8 cellular contexts compared by ENCODE assay signal in the genomic region with DNA sequence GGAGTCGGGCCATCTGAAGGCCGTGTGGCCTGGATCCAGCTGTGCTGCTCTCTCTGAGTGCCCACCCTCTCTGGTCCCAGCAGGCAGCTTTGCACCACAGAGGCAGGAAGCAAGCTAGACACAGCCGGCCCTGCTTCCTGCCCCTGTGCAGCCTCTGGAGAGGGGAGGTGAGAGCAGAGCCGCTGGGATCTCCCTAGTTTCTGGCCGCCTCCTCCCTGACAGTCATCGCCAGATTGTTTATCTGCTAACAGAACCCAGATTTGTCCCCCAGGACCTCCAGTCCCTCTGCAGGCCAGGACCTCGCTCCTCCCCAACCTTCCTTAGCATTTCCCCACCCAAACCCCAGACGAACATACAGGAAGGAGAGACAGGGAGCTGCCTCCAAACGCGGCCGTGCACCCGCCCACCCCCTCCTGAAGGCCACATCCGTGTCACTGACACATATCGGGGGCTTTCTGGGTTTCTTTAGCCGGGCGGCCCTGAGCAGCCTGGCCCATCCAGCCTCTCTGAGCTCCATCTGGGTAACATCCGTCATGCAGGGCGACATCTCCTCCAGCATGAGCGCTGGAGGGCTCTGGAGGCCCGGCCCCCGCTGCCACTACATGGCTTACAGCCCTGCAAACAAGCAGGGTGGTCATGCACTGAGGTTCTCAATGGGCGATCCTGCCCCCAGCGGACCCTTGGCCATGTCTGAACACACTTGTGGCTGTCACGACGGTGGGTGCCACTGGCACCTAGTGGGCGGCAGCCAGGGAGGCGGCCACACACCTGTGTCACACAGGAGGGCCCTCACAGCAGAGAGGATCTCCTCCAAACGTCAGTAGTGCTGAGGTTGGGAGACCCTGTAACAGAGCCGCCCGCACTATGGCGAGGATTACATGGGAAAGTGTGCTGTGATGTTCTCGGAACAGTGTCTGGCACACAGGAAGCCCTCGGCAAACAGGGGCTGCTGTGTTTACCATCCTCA. TPM values are rescaled to one million over a fixed set of nuclear protein-coding genes. Genes with fewer than 3 reads are reported as not detected.
DNase-seq lines count a peak whose midpoint lies in the region; ATAC-seq and TF ChIP-seq lines count a peak whose summit lies in the region.

No MANE protein-coding gene starts in this region.

- peaks cover 2% of the 10 kb centered on the region for H3K4me1 ChIP-seq in right cardiac atrium (ENCODE audit: control insufficient read depth, insufficient read depth, low read length)
- no peaks in the 10 kb centered on the region for H3K4me1 ChIP-seq in MM.1S (ENCODE audit: low read length)

- WGBS in right cardiac atrium = 46% methylated on average over 33 of the region's 33 CpGs

- no peaks in the 10 kb centered on the region for H3K9me2 ChIP-seq in MM.1S (replicated peaks; ENCODE audit: insufficient read depth, low read length)

- H3K9ac ChIP-seq in MM.1S (ENCODE audit: low read length) = no peak overlapping the region

- intact Hi-C loops in right cardiac atrium (cut with DNase I) = no loop called here

- DNase-seq in NCI-H1694 (lab: John Stamatoyannopoulos, UW) (peak; percentile 51), right cardiac atrium (peak; percentile 80 to 93 (median 93)), NCI-H1436 (lab: John Stamatoyannopoulos, UW) (no peak), MM.1S (no peak)
- DNase-seq in activated effector memory CD4-positive, alpha-beta T cell treated with anti-CD3 and anti-CD28 coated beads, Interleukin-2, amount 50 U/mL, for 16 hours = peak; percentile 85
- peak; percentile 31 for DNase-seq in stimulated activated CD8-positive, alpha-beta memory T cell treated with anti-CD3 and anti-CD28 coated beads, Interleukin-12 subunit alpha, Interleukin-12 subunit beta, amount 100 ng/mL, for 1 hour (ENCODE audit: low read depth)

- H3K27ac ChIP-seq in right cardiac atrium (ENCODE audit: low read length) = peak overlapping the region; percentile 38
- no peak overlapping the region for H3K27ac ChIP-seq in MM.1S (ENCODE audit: low read length)

- no peaks in the 10 kb centered on the region for H3K79me2 ChIP-seq in MM.1S (ENCODE audit: low read length)

- H3K4me3 ChIP-seq in right cardiac atrium (ENCODE audit: low read length) (no peak overlapping the region), MM.1S (ENCODE audit: low read length) (no peak overlapping the region)

- no peak overlapping the region for H3K4me2 ChIP-seq in MM.1S (ENCODE audit: low read depth, low read length)

- no peaks in the 10 kb centered on the region for H4K20me1 ChIP-seq in MM.1S (ENCODE audit: insufficient read depth, low read length)

- no peaks in the 10 kb centered on the region for H3F3A ChIP-seq in MM.1S (ENCODE audit: insufficient read depth, low read length)

- ATAC-seq in right cardiac atrium (peak; percentile 77), GM18861 (IDR thresholded peaks at IDR 0.05; ENCODE audit: unreplicated experiment) (no peak), HG02870 (IDR thresholded peaks at IDR 0.05; ENCODE audit: unreplicated experiment) (no peak)

- no peaks in the 10 kb centered on the region for H3K36me3 ChIP-seq in MM.1S (replicated peaks; ENCODE audit: insufficient read depth, low read length)

- H2AFZ ChIP-seq in MM.1S (ENCODE audit: low read length) = no peak overlapping the region

- H3K9me3 ChIP-seq in right cardiac atrium (ENCODE audit: control insufficient read depth, low read length) = no peaks in the 10 kb centered on the region
- no peaks in the 10 kb centered on the region for H3K9me3 ChIP-seq in MM.1S (replicated peaks; ENCODE audit: insufficient read depth, low read length)

- TF ChIP-seq CTCF in MM.1S (IDR thresholded peaks at IDR 0.05; ENCODE audit: low read length) = no peak

- H3K27me3 ChIP-seq in right cardiac atrium (ENCODE audit: control insufficient read depth, insufficient read depth) (no peaks in the 10 kb centered on the region), MM.1S (replicated peaks; ENCODE audit: insufficient read depth, low read length) (peaks cover 97% of the 10 kb centered on the region)

RNA-seq across cellular contexts. Expression of a gene that starts 47.6 kb away (rescaled TPM):
- under 1 TPM in 2 of 4 donors, not detected in 2; 0.09 to 0.14 TPM for total RNA-seq in right cardiac atrium
- polyA plus RNA-seq in right cardiac atrium = 0.05 TPM

RNA-seq across cellular contexts. Expression of a gene that starts 54.4 kb away (rescaled TPM):
- 1 to 10 TPM; 2.5 to 3.2 (median 2.8) TPM for total RNA-seq in right cardiac atrium
- polyA plus RNA-seq in right cardiac atrium = 1.7 TPM

Comparison
In these comparisons a context has a peak if more than half of its experiments do, and no peak if none do; other contexts are left out.
1. DNase-seq: peak in NCI-H1694 (single experiment), activated effector memory CD4-positive, alpha-beta T cell treated with anti-CD3 and anti-CD28 coated beads, Interleukin-2, amount 50 U/mL, for 16 hours (single experiment), right cardiac atrium (3 of 3) and stimulated activated CD8-positive, alpha-beta memory T cell treated with anti-CD3 and anti-CD28 coated beads, Interleukin-12 subunit alpha, Interleukin-12 subunit beta, amount 100 ng/mL, for 1 hour (single experiment); none in NCI-H1436 (single experiment) and MM.1S (single experiment).
2. ATAC-seq: peak in right cardiac atrium (2 of 2); none in GM18861 (single experiment) and HG02870 (single experiment).